ENCODE assay signal across 8 cellular contexts in the genomic region with DNA sequence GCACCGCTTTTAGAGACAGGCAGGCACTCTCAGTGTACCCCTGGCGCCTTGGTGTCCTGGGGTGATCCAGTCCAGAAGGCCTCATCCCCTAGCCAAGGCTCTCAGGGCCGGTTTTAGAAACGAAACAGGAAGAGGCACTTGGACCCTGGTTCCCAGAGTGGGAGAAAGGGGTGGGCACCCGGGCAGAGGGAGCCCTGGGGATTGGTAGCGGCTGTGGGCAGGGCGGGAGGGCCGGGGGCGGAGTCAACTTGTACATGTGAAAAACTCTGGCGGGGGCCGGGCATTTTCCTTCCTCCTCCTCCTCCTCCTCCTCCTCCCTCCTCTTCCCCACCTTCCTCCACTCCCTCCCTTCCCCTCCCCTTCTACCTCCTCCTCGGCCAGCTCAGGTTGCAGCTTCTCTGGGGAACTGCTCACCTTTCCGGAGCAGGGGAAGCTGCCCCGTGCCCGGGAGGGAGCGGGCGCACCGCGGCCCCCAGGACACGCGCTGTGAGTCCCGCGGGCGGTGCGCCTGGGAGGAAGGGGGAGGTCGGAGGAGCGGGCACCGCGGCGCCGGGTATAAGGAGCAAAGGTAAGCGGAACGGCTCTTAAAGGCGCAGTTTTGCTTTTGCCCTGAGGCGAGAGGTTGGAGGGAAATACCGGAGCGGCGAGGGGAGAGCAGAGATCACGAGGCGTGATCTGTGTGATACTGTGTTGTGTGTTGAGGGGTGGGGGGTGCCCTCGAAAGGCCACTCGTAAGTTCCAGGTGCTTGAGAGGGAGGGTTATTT. TPM values are rescaled to one million over a fixed set of nuclear protein-coding genes. Genes with fewer than 3 reads are reported as not detected.
DNase-seq lines count a peak whose midpoint lies in the region; ATAC-seq and TF ChIP-seq lines count a peak whose summit lies in the region.

A gene (plus strand): TSS at position 359 of the 765 bp plus-strand sequence. CDS start 18,499 bp downstream, outside the sequence.

- peak; percentile 70 to 71 for ATAC-seq in activated T-cell treated with anti-CD3 and anti-CD28 coated beads, Interleukin-2, amount 50 U/mL, for 4 hours
- peak; percentile 84 to 89 for ATAC-seq in naive thymus-derived CD8-positive, alpha-beta T cell
- ATAC-seq in thoracic aorta (ENCODE audit: insufficient number of reproducible peaks, low FRiP score, low read depth) (peak; percentile 46), GM18498 (IDR thresholded peaks at IDR 0.05; ENCODE audit: unreplicated experiment) (no peak)

- H3K9me3 Mint-ChIP-seq in activated T-cell treated with anti-CD3 and anti-CD28 coated beads, Interleukin-2, amount 50 U/mL, for 4 hours: no peaks in the 10 kb centered on the region
- no peaks in the 10 kb centered on the region for H3K9me3 Mint-ChIP-seq in naive thymus-derived CD8-positive, alpha-beta T cell

- peak; percentile 45 for DNase-seq in activated gamma-delta T cell treated with Interleukin-2 at 50 U/mL for 16 hours
- no peak for DNase-seq in activated gamma-delta T cell (lab: John Stamatoyannopoulos, UW)
- DNase-seq in NCI-H748 (lab: John Stamatoyannopoulos, UW; ENCODE audit: unreplicated experiment): peak; percentile 71
- peak; percentile 36 for DNase-seq in activated T-cell treated with anti-CD3 and anti-CD28 coated beads, Interleukin-2, amount 50 U/mL, for 4 hours
- no peak for DNase-seq in fibroblast of the aortic adventitia (ENCODE audit: low read depth)
- DNase-seq in naive thymus-derived CD8-positive, alpha-beta T cell: peak in 8 of 10 donors; percentile 18 to 54 (median 40)
- DNase-seq in thoracic aorta (ENCODE audit: low spot score): peak; percentile 41

- no peaks in the 10 kb centered on the region for H3K27me3 ChIP-seq in thoracic aorta (replicated peaks; ENCODE audit: insufficient read depth)

- no peaks in the 10 kb centered on the region for H3K27me3 Mint-ChIP-seq in activated T-cell treated with anti-CD3 and anti-CD28 coated beads, Interleukin-2, amount 50 U/mL, for 4 hours (ENCODE audit: low read depth)
- H3K27me3 Mint-ChIP-seq in naive thymus-derived CD8-positive, alpha-beta T cell: no peaks in the 10 kb centered on the region

- peak within 1 kb of the TSS; percentile 73 to 78 for H3K27ac ChIP-seq in thoracic aorta

- TF ChIP-seq CTCF in fibroblast of the aortic adventitia (IDR thresholded peaks at IDR 0.05; ENCODE audit: insufficient read depth, low read length): no peak
- no peak for TF ChIP-seq CTCF in thoracic aorta (IDR thresholded peaks at IDR 0.05)

- POLR2A ChIA-PET in naive thymus-derived CD8-positive, alpha-beta T cell (lab: Charles Lee): no interaction called here

- H3K36me3 Mint-ChIP-seq in activated T-cell treated with anti-CD3 and anti-CD28 coated beads, Interleukin-2, amount 50 U/mL, for 4 hours (ENCODE audit: insufficient read depth): no peaks in the 10 kb centered on the region
- no peaks in the 10 kb centered on the region for H3K36me3 Mint-ChIP-seq in naive thymus-derived CD8-positive, alpha-beta T cell

- H3K4me3 ChIP-seq in fibroblast of the aortic adventitia (ENCODE audit: low read depth, low read length): peak within 1 kb of the TSS; percentile 55
- H3K4me3 ChIP-seq in thoracic aorta: peak within 1 kb of the TSS; percentile 100

- H3K4me1 ChIP-seq in thoracic aorta (ENCODE audit: control insufficient read depth in 1 of 2, low read depth in 2 of 2): peaks cover 13 to 20% of the 10 kb centered on the region in 2 donors

- H3K36me3 ChIP-seq in thoracic aorta: no peaks in the 10 kb centered on the region

- H3K4me1 Mint-ChIP-seq in activated T-cell treated with anti-CD3 and anti-CD28 coated beads, Interleukin-2, amount 50 U/mL, for 4 hours (ENCODE audit: low read depth): peaks cover 15% of the 10 kb centered on the region
- H3K4me1 Mint-ChIP-seq in naive thymus-derived CD8-positive, alpha-beta T cell: peaks cover 10 to 23% (median 16%) of the 10 kb centered on the region in 4 donors

- H3K27ac Mint-ChIP-seq in naive thymus-derived CD8-positive, alpha-beta T cell: peak within 1 kb of the TSS in 8 of 10 donors; percentile 71 to 95 (median 78)

- H3K4me3 Mint-ChIP-seq in activated T-cell treated with anti-CD3 and anti-CD28 coated beads, Interleukin-2, amount 50 U/mL, for 4 hours: peak within 1 kb of the TSS; percentile 76
- peak within 1 kb of the TSS; percentile 83 to 93 (median 90) for H3K4me3 Mint-ChIP-seq in naive thymus-derived CD8-positive, alpha-beta T cell

- H3K9me3 ChIP-seq in thoracic aorta: no peaks in the 10 kb centered on the region

RNA-seq across cellular contexts. Expression of the gene that starts here (rescaled TPM):
- 1 to 10 TPM in 1 of 3 donors, under 1 TPM in 2; 0.76 to 1.9 (median 0.95) TPM for total RNA-seq in activated T-cell treated with anti-CD3 and anti-CD28 coated beads, Interleukin-2, amount 50 U/mL, for 4 hours
- total RNA-seq in fibroblast of the aortic adventitia (ENCODE audit: low replicate concordance) (0.27 and 1.6 TPM in 2 replicates), thoracic aorta (10 to 100 TPM; 18.6 to 35.2 TPM)
- 1 to 10 TPM; 5.7 to 6.1 TPM for total RNA-seq in naive thymus-derived CD8-positive, alpha-beta T cell
- polyA plus RNA-seq in naive thymus-derived CD8-positive, alpha-beta T cell: 1 to 10 TPM in 2 of 3 donors, under 1 TPM in 1; 0.32 to 1.3 (median 1.1) TPM

Comparison
In these comparisons a context has a peak if more than half of its experiments do, and no peak if none do; other contexts are left out.
1. DNase-seq: peak in activated gamma-delta T cell treated with Interleukin-2 at 50 U/mL for 16 hours (single experiment), NCI-H748 (single experiment), activated T-cell treated with anti-CD3 and anti-CD28 coated beads, Interleukin-2, amount 50 U/mL, for 4 hours (single experiment), naive thymus-derived CD8-positive, alpha-beta T cell (8 of 10) and thoracic aorta (single experiment); none in activated gamma-delta T cell (single experiment) and fibroblast of the aortic adventitia (single experiment).